Comparison of ENCODE assay signal across 31 cellular contexts in genomic region chr1:32693455-32694174, GRCh38. TPM values are rescaled to one million over a fixed set of nuclear protein-coding genes. Genes with fewer than 3 reads are reported as not detected.
DNase-seq lines count a peak whose midpoint lies in the region; ATAC-seq and TF ChIP-seq lines count a peak whose summit lies in the region.
"Had no signal": no experiment of that assay in that cellular context is flagged by ENCODE, and none has a peak within 500 bp of the region (broad histone marks: within the 10 kb centered on the region; RNA-seq: fewer than 3 reads in every experiment).

No MANE protein-coding gene starts in this region.

- H3K27me3 ChIP-seq in esophagus muscularis mucosa: no peaks in the 10 kb centered on the region
- no peaks in the 10 kb centered on the region for H3K27me3 ChIP-seq in prostate gland (replicated peaks; ENCODE audit: insufficient read depth)
- no peaks in the 10 kb centered on the region for H3K27me3 ChIP-seq in tibial artery
- H3K27me3 ChIP-seq: tibial nerve had no signal

- no peaks in the 10 kb centered on the region for H3K9me3 Mint-ChIP-seq in activated naive CD8-positive, alpha-beta T cell treated with anti-CD3 and anti-CD28 coated beads, Interleukin-2, amount 10 ng/mL, durations not matched to agents 7 days and 5 days
- H3K9me3 Mint-ChIP-seq in activated naive CD8-positive, alpha-beta T cell treated with anti-CD3 and anti-CD28 coated beads for 36 hours: no peaks in the 10 kb centered on the region
- H3K9me3 Mint-ChIP-seq: activated naive CD4-positive, alpha-beta T cell treated with anti-CD3 and anti-CD28 coated beads, Interleukin-2, amount 50 U/mL, for 24 hours; GM23338; HFFc6; neural crest cell; stimulated activated naive B cell treated with anti-CD40 and anti-IgM and Interleukin-4, amounts not matched to agents 10 μg/mL and 1 μg/mL and 100 μg/mL, for 72 hours; WTC11 had no signal

- H3K9me3 ChIP-seq in esophagus muscularis mucosa: no peaks in the 10 kb centered on the region
- no peaks in the 10 kb centered on the region for H3K9me3 ChIP-seq in prostate gland
- no peaks in the 10 kb centered on the region for H3K9me3 ChIP-seq in tibial artery
- H3K9me3 ChIP-seq: lower lobe of right lung, mucosa of descending colon, tibial nerve had no signal

- peak; percentile 1 for DNase-seq in activated naive CD8-positive, alpha-beta T cell treated with anti-CD3 and anti-CD28 coated beads, Interleukin-2, amount 10 ng/mL, durations not matched to agents 7 days and 5 days
- no peak for DNase-seq in activated naive CD8-positive, alpha-beta T cell treated with anti-CD3 and anti-CD28 coated beads for 36 hours
- DNase-seq in esophagus muscularis mucosa (ENCODE audit: extremely low spot score) (no peak), prostate gland (ENCODE audit: low spot score) (no peak), tibial artery (no peak), AG08395 (ENCODE audit: low spot score) (no peak), ureter (ENCODE audit: low spot score) (no peak), pons (ENCODE audit: low spot score) (no peak)
- DNase-seq: 8988T; activated CD4-positive, alpha-beta T cell treated with anti-CD3 and anti-CD28 coated beads, Interleukin-2, amount 50 U/mL, for 1 hour; DMS53; effector memory CD4-positive, alpha-beta T cell; HFFc6; islet precursor cell; lower lobe of right lung; NCI-H1105 treated with DMSO at 0.1 percent for 48 hours; NCI-H2081 treated with DMSO at 0.1 percent for 48 hours; NCI-H345; NCI-H82; SHP77; stimulated activated CD4-positive, alpha-beta T cell treated with anti-CD3 and anti-CD28 coated beads, Interleukin-4, amount 100 ng/mL, for 24 hours; stimulated activated naive B cell treated with anti-CD40 and anti-IgM and Interleukin-4, amounts not matched to agents 10 μg/mL and 1 μg/mL and 100 μg/mL, for 72 hours; T-helper 9 cell had no signal

- H3K36me3 ChIP-seq in esophagus muscularis mucosa (peaks cover 4 to 54% (median 25%) of the 10 kb centered on the region in 4 donors), prostate gland (no peaks in the 10 kb centered on the region), tibial artery (peaks cover 5 to 13% (median 7%) of the 10 kb centered on the region in 3 donors)

- H3K4me1 ChIP-seq in esophagus muscularis mucosa (peaks cover 26 to 98% (median 84%) of the 10 kb centered on the region in 4 donors), prostate gland (replicated peaks) (no peaks in the 10 kb centered on the region), tibial artery (peaks cover 0 to 42% (median 30%) of the 10 kb centered on the region in 4 donors)

- H3K4me3 ChIP-seq in esophagus muscularis mucosa (peak overlapping the region in 2 of 4 donors; percentile 7 to 18), prostate gland (no peak overlapping the region), tibial artery (peak overlapping the region in 1 of 2 donors; percentile 5)
- H3K4me3 ChIP-seq: GM23338, lower lobe of right lung, mucosa of descending colon, tibial nerve had no signal

- TF ChIP-seq EP300 in esophagus muscularis mucosa (IDR thresholded peaks at IDR 0.05): no peak

- ATAC-seq in activated naive CD8-positive, alpha-beta T cell treated with anti-CD3 and anti-CD28 coated beads, Interleukin-2, amount 10 ng/mL, durations not matched to agents 7 days and 5 days (ENCODE audit: low read depth): no peak
- ATAC-seq: GM23338; lower lobe of right lung; mucosa of descending colon; stimulated activated naive B cell treated with anti-CD40 and anti-IgM and Interleukin-4, amounts not matched to agents 10 μg/mL and 1 μg/mL and 100 μg/mL, for 72 hours; WTC11 had no signal

- intact Hi-C loops in esophagus muscularis mucosa (cut with DNase I): no loop called here
- intact Hi-C loops in prostate gland (cut with DNase I): no loop called here
- intact Hi-C loops in tibial artery (cut with DNase I; ENCODE audit: low total_unique reads): loop anchor here (5.0 kb wide), 1 partner anchor 41 kb away; the partner anchor contains the start of genes RBBP4 and ZBTB8OS

- H3K4me3 Mint-ChIP-seq in activated naive CD8-positive, alpha-beta T cell treated with anti-CD3 and anti-CD28 coated beads, Interleukin-2, amount 10 ng/mL, durations not matched to agents 7 days and 5 days: no peak overlapping the region
- H3K4me3 Mint-ChIP-seq in activated naive CD8-positive, alpha-beta T cell treated with anti-CD3 and anti-CD28 coated beads for 36 hours: no peak overlapping the region
- H3K4me3 Mint-ChIP-seq: activated naive CD4-positive, alpha-beta T cell treated with anti-CD3 and anti-CD28 coated beads, Interleukin-2, amount 50 U/mL, for 24 hours; B cell; GM23338; HFFc6; neural crest cell; stimulated activated naive B cell treated with anti-CD40 and anti-IgM and Interleukin-4, amounts not matched to agents 10 μg/mL and 1 μg/mL and 100 μg/mL, for 72 hours; WTC11 had no signal

- peaks cover 10% of the 10 kb centered on the region for H3K4me1 Mint-ChIP-seq in activated naive CD8-positive, alpha-beta T cell treated with anti-CD3 and anti-CD28 coated beads, Interleukin-2, amount 10 ng/mL, durations not matched to agents 7 days and 5 days
- no peaks in the 10 kb centered on the region for H3K4me1 Mint-ChIP-seq in activated naive CD8-positive, alpha-beta T cell treated with anti-CD3 and anti-CD28 coated beads for 36 hours
- H3K4me1 Mint-ChIP-seq: activated naive CD4-positive, alpha-beta T cell treated with anti-CD3 and anti-CD28 coated beads, Interleukin-2, amount 50 U/mL, for 24 hours; neural crest cell had no signal

- POLR2A ChIA-PET in activated naive CD8-positive, alpha-beta T cell treated with anti-CD3 and anti-CD28 coated beads, Interleukin-2, amount 10 ng/mL, durations not matched to agents 7 days and 5 days (lab: Charles Lee): no interaction called here

- TF ChIP-seq CTCF in esophagus muscularis mucosa (IDR thresholded peaks at IDR 0.05): no peak
- TF ChIP-seq CTCF in prostate gland (IDR thresholded peaks at IDR 0.05): no peak
- TF ChIP-seq CTCF in tibial artery (IDR thresholded peaks at IDR 0.05): no peak

- peaks cover under 1% of the 10 kb centered on the region for H3K27me3 Mint-ChIP-seq in activated naive CD8-positive, alpha-beta T cell treated with anti-CD3 and anti-CD28 coated beads, Interleukin-2, amount 10 ng/mL, durations not matched to agents 7 days and 5 days
- H3K27me3 Mint-ChIP-seq in activated naive CD8-positive, alpha-beta T cell treated with anti-CD3 and anti-CD28 coated beads for 36 hours: no peaks in the 10 kb centered on the region
- H3K27me3 Mint-ChIP-seq: activated naive CD4-positive, alpha-beta T cell treated with anti-CD3 and anti-CD28 coated beads, Interleukin-2, amount 50 U/mL, for 24 hours; B cell; progenitor cell of endocrine pancreas; stimulated activated naive B cell treated with anti-CD40 and anti-IgM and Interleukin-4, amounts not matched to agents 10 μg/mL and 1 μg/mL and 100 μg/mL, for 72 hours had no signal

- peak overlapping the region; percentile 81 to 98 (median 96) for H3K27ac ChIP-seq in esophagus muscularis mucosa (replicated peaks in 1 of 4)
- peak overlapping the region; percentile 19 to 35 for H3K27ac ChIP-seq in prostate gland
- H3K27ac ChIP-seq in tibial artery: peak overlapping the region; percentile 67 to 79
- H3K27ac ChIP-seq: tibial nerve had no signal

- TF ChIP-seq POLR2A in esophagus muscularis mucosa (IDR thresholded peaks at IDR 0.05; ENCODE audit: low read depth): no peak
- no peak for TF ChIP-seq POLR2A in prostate gland (IDR thresholded peaks at IDR 0.05)

- no peak overlapping the region for H3K27ac Mint-ChIP-seq in activated naive CD8-positive, alpha-beta T cell treated with anti-CD3 and anti-CD28 coated beads, Interleukin-2, amount 10 ng/mL, durations not matched to agents 7 days and 5 days
- no peak overlapping the region for H3K27ac Mint-ChIP-seq in activated naive CD8-positive, alpha-beta T cell treated with anti-CD3 and anti-CD28 coated beads for 36 hours
- H3K27ac Mint-ChIP-seq: activated naive CD4-positive, alpha-beta T cell treated with anti-CD3 and anti-CD28 coated beads, Interleukin-2, amount 50 U/mL, for 24 hours; B cell; GM23338; HFFc6; progenitor cell of endocrine pancreas; stimulated activated naive B cell treated with anti-CD40 and anti-IgM and Interleukin-4, amounts not matched to agents 10 μg/mL and 1 μg/mL and 100 μg/mL, for 72 hours; WTC11 had no signal

- WGBS in esophagus muscularis mucosa: 75% methylated on average over 6 of the region's 6 CpGs
- 85% methylated on average over 6 of the region's 6 CpGs for WGBS in prostate gland

- no peaks in the 10 kb centered on the region for H3K36me3 Mint-ChIP-seq in activated naive CD8-positive, alpha-beta T cell treated with anti-CD3 and anti-CD28 coated beads, Interleukin-2, amount 10 ng/mL, durations not matched to agents 7 days and 5 days
- no peaks in the 10 kb centered on the region for H3K36me3 Mint-ChIP-seq in activated naive CD8-positive, alpha-beta T cell treated with anti-CD3 and anti-CD28 coated beads for 36 hours
- H3K36me3 Mint-ChIP-seq: WTC11 had no signal

RNA-seq across cellular contexts. Expression of gene SYNC, which starts 9.0 kb away (rescaled TPM):
- total RNA-seq in activated naive CD8-positive, alpha-beta T cell treated with anti-CD3 and anti-CD28 coated beads, Interleukin-2, amount 10 ng/mL, durations not matched to agents 7 days and 5 days: not detected
- total RNA-seq in activated naive CD8-positive, alpha-beta T cell treated with anti-CD3 and anti-CD28 coated beads for 36 hours: not detected
- total RNA-seq in esophagus muscularis mucosa: 100 to 1,000 TPM; 111 to 201 (median 153) TPM
- 10 to 100 TPM in 1 of 2 donors, 1 to 10 TPM in 1; 7.9 to 18.2 TPM for total RNA-seq in prostate gland
- total RNA-seq in ureter: 6.4 TPM
- total RNA-seq: B cell, GM23338, progenitor cell of endocrine pancreas had no signal

RNA-seq across cellular contexts. Expression of gene RBBP4, which starts 42.6 kb away (rescaled TPM):
- total RNA-seq in activated naive CD8-positive, alpha-beta T cell treated with anti-CD3 and anti-CD28 coated beads, Interleukin-2, amount 10 ng/mL, durations not matched to agents 7 days and 5 days: 100 to 1,000 TPM; 273 to 280 TPM
- 100 to 1,000 TPM; 313 to 317 TPM for total RNA-seq in activated naive CD8-positive, alpha-beta T cell treated with anti-CD3 and anti-CD28 coated beads for 36 hours
- total RNA-seq in esophagus muscularis mucosa (10 to 100 TPM; 83.0 to 98.8 (median 92.2) TPM), prostate gland (100 to 1,000 TPM; 122 to 183 TPM), ureter (213 TPM)

RNA-seq across cellular contexts. Expression of gene ZBTB8OS, which starts 43.3 kb away (rescaled TPM):
- total RNA-seq in activated naive CD8-positive, alpha-beta T cell treated with anti-CD3 and anti-CD28 coated beads, Interleukin-2, amount 10 ng/mL, durations not matched to agents 7 days and 5 days: 10 to 100 TPM; 57.7 to 61.7 TPM
- 10 to 100 TPM; 64.5 to 69.9 TPM for total RNA-seq in activated naive CD8-positive, alpha-beta T cell treated with anti-CD3 and anti-CD28 coated beads for 36 hours
- 10 to 100 TPM; 19.6 to 31.1 (median 25.8) TPM for total RNA-seq in esophagus muscularis mucosa
- 10 to 100 TPM; 32.7 to 38.7 TPM for total RNA-seq in prostate gland
- 48.8 TPM for total RNA-seq in ureter

Comparison
In these comparisons a context has a peak if more than half of its experiments do, and no peak if none do; other contexts are left out.
1. H3K27ac ChIP-seq: peak in every context shown above with its lines; median percentile 96 in esophagus muscularis mucosa; 73 in tibial artery; 27 in prostate gland.
2. RNA of gene SYNC, which starts 9.0 kb away (total RNA-seq): 111 to 201 TPM in esophagus muscularis mucosa; 7.9 to 18.2 TPM in prostate gland, 6.4 TPM in ureter (single experiment), not detected in activated naive CD8-positive, alpha-beta T cell treated with anti-CD3 and anti-CD28 coated beads for 36 hours and not detected in activated naive CD8-positive, alpha-beta T cell treated with anti-CD3 and anti-CD28 coated beads, Interleukin-2, amount 10 ng/mL, durations not matched to agents 7 days and 5 days; every median in the first group is over 4 times any median in the second.